ENCODE assay signal across 4 cellular contexts in genomic region chr1:109857702-109858101, GRCh38. TPM values are rescaled to one million over a fixed set of nuclear protein-coding genes. Genes with fewer than 3 reads are reported as not detected.
DNase-seq lines count a peak whose midpoint lies in the region; ATAC-seq and TF ChIP-seq lines count a peak whose summit lies in the region.
"Not testable (repeated sequence)": the region's sequence is repeated elsewhere in the genome, so short reads cannot be mapped to it uniquely, and the experiment has no call there.

No MANE protein-coding gene starts in this region.

- not testable (repeated sequence) for H3K79me1 ChIP-seq in mesendoderm (ENCODE audit: low read length)

- not testable (repeated sequence) for H3K9ac ChIP-seq in endodermal cell (ENCODE audit: extremely low read depth, low read length, poor library complexity, severe bottlenecking); mesendoderm (ENCODE audit: low read length); neural progenitor cell

- H3K36me3 Mint-ChIP-seq in endodermal cell (ENCODE audit: low read depth); neural progenitor cell: not testable (repeated sequence)

- not testable (repeated sequence) for H2BK120ac ChIP-seq in mesendoderm (ENCODE audit: low read depth, low read length)

- intact Hi-C loops in Panc1 (cut with micrococcal nuclease; ENCODE audit: unreplicated experiment) = not testable (repeated sequence)

- not testable (repeated sequence) for H3K23ac ChIP-seq in mesendoderm (ENCODE audit: low read length)

- DNase-seq in Panc1 (ENCODE audit: low read depth, low spot score) = not testable (repeated sequence)
- peak; percentile 52 for DNase-seq in endodermal cell
- peak; percentile 79 for DNase-seq in mesendoderm
- peak; percentile 27 for DNase-seq in neural progenitor cell (ENCODE audit: low spot score)

- not testable (repeated sequence) for H2BK5ac ChIP-seq in mesendoderm (ENCODE audit: low read length)

- not testable (repeated sequence) for H3K79me2 ChIP-seq in mesendoderm (ENCODE audit: control insufficient read depth, insufficient read depth, low read length); neural progenitor cell (ENCODE audit: low read depth)

- H3K18ac ChIP-seq in mesendoderm (ENCODE audit: low read length) = peak overlapping the region; percentile 87

- H2AFZ ChIP-seq in neural progenitor cell (replicated peaks) = peak overlapping the region; percentile 62

- WGBS in endodermal cell (ENCODE audit: insufficient coverage in 1 of 2, insufficient read length in 1 of 2), 2 experiments = 73 to 77% methylated on average over 3 of the region's 3 CpGs
- WGBS in mesendoderm (ENCODE audit: extremely low coverage, insufficient coverage, low lambda C conversion rate) = no CpG with 5 or more reads among the region's 3 CpGs

- H3K9me3 ChIP-seq in Panc1 (ENCODE audit: control insufficient read depth, insufficient read depth, low read depth, low read length); endodermal cell (ENCODE audit: control insufficient read depth, low read length); neural progenitor cell (ENCODE audit: low read depth): not testable (repeated sequence)

- H3K56ac ChIP-seq in mesendoderm (ENCODE audit: low read length) = not testable (repeated sequence)

- not testable (repeated sequence) for ATAC-seq in Panc1

- peaks cover 14% of the 10 kb centered on the region for H3K9me3 Mint-ChIP-seq in endodermal cell
- H3K9me3 Mint-ChIP-seq in neural progenitor cell = peaks cover 14% of the 10 kb centered on the region

- not testable (repeated sequence) for H3K4me3 ChIP-seq in Panc1 (ENCODE audit: low read depth in 2 of 2, low read length in 2 of 2); endodermal cell (ENCODE audit: low read length); mesendoderm (ENCODE audit: low read length); neural progenitor cell

- H2BK15ac ChIP-seq in mesendoderm (replicated peaks; ENCODE audit: low read depth) = not testable (repeated sequence)

- CTCF ChIA-PET in Panc1 (lab: Charles Lee) = not testable (repeated sequence)

- not testable (repeated sequence) for H3K36me3 ChIP-seq in Panc1 (ENCODE audit: control insufficient read depth, insufficient read depth, low read length); endodermal cell (ENCODE audit: control insufficient read depth, insufficient read depth, low read length); mesendoderm (ENCODE audit: control insufficient read depth, insufficient read depth, low read length); neural progenitor cell

- H3K4me2 ChIP-seq in mesendoderm (ENCODE audit: low read length) = not testable (repeated sequence)
- peak overlapping the region; percentile 3 for H3K4me2 ChIP-seq in neural progenitor cell

- H4K20me1 ChIP-seq in neural progenitor cell (ENCODE audit: low read depth) = not testable (repeated sequence)

- not testable (repeated sequence) for H3K4me3 Mint-ChIP-seq in endodermal cell, neural progenitor cell

- H2AK5ac ChIP-seq in mesendoderm (ENCODE audit: low read length) = not testable (repeated sequence)

- H3K4ac ChIP-seq in mesendoderm (ENCODE audit: low read depth, low read length) = not testable (repeated sequence)

- H3K4me1 Mint-ChIP-seq in endodermal cell = peaks cover 33% of the 10 kb centered on the region
- not testable (repeated sequence) for H3K4me1 Mint-ChIP-seq in neural progenitor cell

- POLR2A ChIA-PET in Panc1 (lab: Charles Lee) = not testable (repeated sequence)

- BruUV-seq in Panc1 (replicated peaks; lab: Mats Ljungman, UMichigan) = not testable (repeated sequence)

- H3K27ac Mint-ChIP-seq in endodermal cell = peak overlapping the region; percentile 30
- not testable (repeated sequence) for H3K27ac Mint-ChIP-seq in neural progenitor cell

- H3K4me1 ChIP-seq in Panc1 (ENCODE audit: control insufficient read depth, insufficient read depth, low read length); mesendoderm (ENCODE audit: control insufficient read depth, low read depth, low read length); neural progenitor cell: not testable (repeated sequence)
- H3K4me1 ChIP-seq in endodermal cell (ENCODE audit: control insufficient read depth, insufficient read depth, low read length) = peaks cover 14% of the 10 kb centered on the region

- H3K27me3 Mint-ChIP-seq in endodermal cell (ENCODE audit: insufficient read depth); neural progenitor cell (ENCODE audit: insufficient read depth, low read depth): not testable (repeated sequence)

- H3F3A ChIP-seq in neural progenitor cell (ENCODE audit: low read depth) = not testable (repeated sequence)

- H4K8ac ChIP-seq in mesendoderm (ENCODE audit: low read depth, low read length) = not testable (repeated sequence)

- H4K5ac ChIP-seq in mesendoderm (ENCODE audit: low read length) = not testable (repeated sequence)

- TF ChIP-seq CTCF in Panc1 (IDR thresholded peaks at IDR 0.05); endodermal cell (conservative IDR thresholded peaks at IDR 0.05); neural progenitor cell (IDR thresholded peaks at IDR 0.05): not testable (repeated sequence)

- H3K27me3 ChIP-seq in Panc1 (ENCODE audit: control insufficient read depth, insufficient read depth, low read length); endodermal cell (ENCODE audit: control insufficient read depth, insufficient read depth, low read length, poor library complexity, severe bottlenecking); mesendoderm (ENCODE audit: insufficient read depth, low read length, poor library complexity); neural progenitor cell: not testable (repeated sequence)

- in situ Hi-C loops in Panc1 (cut with HindIII; ENCODE audit: low pct_unique_long_range_greater_than_20kb, low sequenced_read_pairs) = not testable (repeated sequence)

- H3K27ac ChIP-seq in Panc1 (ENCODE audit: low read length) = peak overlapping the region; percentile 17; the same call in 1 of the 2 replicates
- H3K27ac ChIP-seq in endodermal cell (ENCODE audit: low read depth, low read length); neural progenitor cell: not testable (repeated sequence)
- H3K27ac ChIP-seq in mesendoderm (ENCODE audit: low read depth, low read length) = peak overlapping the region; percentile 51

RNA-seq across cellular contexts. Expression of gene CSF1, which starts 52.9 kb away (rescaled TPM):
- 217 TPM for total RNA-seq in Panc1 (2021; ENCODE audit: unreplicated experiment)
- polyA plus RNA-seq in Panc1 (2012; ENCODE audit: insufficient read length) = 109 TPM
- total RNA-seq in endodermal cell = 1 to 10 TPM; 1.0 to 2.1 TPM
- 8.3 TPM for polyA plus RNA-seq in endodermal cell (2013, experiment 1 of 2)
- polyA plus RNA-seq in endodermal cell (2013, experiment 2 of 2) = 7.3 TPM
- polyA plus RNA-seq in mesendoderm (2013, experiment 1 of 2) = 2.3 TPM
- polyA plus RNA-seq in mesendoderm (2013, experiment 2 of 2) = 2.0 TPM
- total RNA-seq in neural progenitor cell (ENCODE audit: low replicate concordance) = 2.7 and 5.0 TPM in 2 replicates

Comparison
In these comparisons a context has a peak if more than half of its experiments do, and no peak if none do; other contexts are left out.
1. RNA of gene CSF1, which starts 52.9 kb away (total RNA-seq): 217 TPM in Panc1 (single experiment); 2.7 to 5.0 TPM in neural progenitor cell and 1.0 to 2.1 TPM in endodermal cell; every median in the first group is over 10 times any median in the second.